10 cellular contexts compared by ENCODE assay signal in genomic region chr9:136225366-136225747, GRCh38. TPM values are rescaled to one million over a fixed set of nuclear protein-coding genes. Genes with fewer than 3 reads are reported as not detected.
A peak's percentile ranks its signal among the peaks of the same experiment; 100 is the strongest.
DNase-seq lines count a peak whose midpoint lies in the region; ATAC-seq, FAIRE-seq and TF ChIP-seq lines count a peak whose summit lies in the region.
"Had no signal": no experiment of that assay in that cellular context is flagged by ENCODE, and none has a peak within 500 bp of the region (broad histone marks: within the 10 kb centered on the region; RNA-seq: fewer than 3 reads in every experiment).

No MANE protein-coding gene starts in this region.

- peak; percentile 38 for ATAC-seq in HG03066 (IDR thresholded peaks at IDR 0.05; ENCODE audit: low read depth, unreplicated experiment)
- no peak for ATAC-seq in psoas muscle
- ATAC-seq in HG02884 (IDR thresholded peaks at IDR 0.05; ENCODE audit: unreplicated experiment) = no peak

- no peaks in the 10 kb centered on the region for H3K4me1 ChIP-seq in psoas muscle
- H3K4me1 ChIP-seq: tibial nerve had no signal

- H3K9me3 Mint-ChIP-seq in activated CD4-positive, alpha-beta memory T cell treated with anti-CD3 and anti-CD28 coated beads, Interleukin-2, amount 10 ng/mL, durations not matched to agents 7 days and 5 days = no peaks in the 10 kb centered on the region
- H3K9me3 Mint-ChIP-seq: T-helper 1 cell treated with Interleukin-12 subunit alpha and Interleukin-12 subunit beta and Interleukin-4 antibody, amounts not matched to agents 30 μg/mL and 1 μg/mL, for 36 hours had no signal

- no peaks in the 10 kb centered on the region for H3K9me3 ChIP-seq in psoas muscle
- H3K9me3 ChIP-seq: tibial nerve had no signal

- H3K4me1 Mint-ChIP-seq in activated CD4-positive, alpha-beta memory T cell treated with anti-CD3 and anti-CD28 coated beads, Interleukin-2, amount 10 ng/mL, durations not matched to agents 7 days and 5 days = peaks cover 36% of the 10 kb centered on the region

- no peak for FAIRE-seq in GM19239 (lab: Jason Lieb, UNC)

- DNase-seq in GM19239 (ENCODE audit: insufficient read length, low spot score) (peak; percentile 77), superior temporal gyrus (ENCODE audit: extremely low spot score) (no peak), psoas muscle (no peak), NOMO-1 treated with dmso at 0.1 percent for 144 hours (lab: John Stamatoyannopoulos, UW; ENCODE audit: unreplicated experiment) (no peak)
- peak; percentile 43 for DNase-seq in activated CD4-positive, alpha-beta memory T cell treated with anti-CD3 and anti-CD28 coated beads, Interleukin-2, amount 10 ng/mL, durations not matched to agents 7 days and 5 days

- peaks cover 0 to 43% of the 10 kb centered on the region in 2 donors for H3K36me3 ChIP-seq in psoas muscle (ENCODE audit: insufficient read depth in 1 of 2, low read depth in 1 of 2)

- intact Hi-C loops in psoas muscle (cut with DNase I) = no loop called here

- no peak for TF ChIP-seq CTCF in psoas muscle (IDR thresholded peaks at IDR 0.05)

- POLR2A ChIA-PET in activated CD4-positive, alpha-beta memory T cell treated with anti-CD3 and anti-CD28 coated beads, Interleukin-2, amount 10 ng/mL, durations not matched to agents 7 days and 5 days (lab: Charles Lee) = no interaction called here

- H3K27ac Mint-ChIP-seq in activated CD4-positive, alpha-beta memory T cell treated with anti-CD3 and anti-CD28 coated beads, Interleukin-2, amount 10 ng/mL, durations not matched to agents 7 days and 5 days = peak overlapping the region; percentile 85
- H3K27ac Mint-ChIP-seq: T-helper 1 cell treated with Interleukin-12 subunit alpha and Interleukin-12 subunit beta and Interleukin-4 antibody, amounts not matched to agents 30 μg/mL and 1 μg/mL, for 36 hours had no signal

- CTCF ChIA-PET in activated CD4-positive, alpha-beta memory T cell treated with anti-CD3 and anti-CD28 coated beads, Interleukin-2, amount 10 ng/mL, durations not matched to agents 7 days and 5 days (lab: Charles Lee) = interaction anchor here (0.6 to 2.0 kb wide), 5 partner anchors 10 to 136 kb away, joined by 3 to 4 read pairs (median 4); no protein-coding TSS in a partner anchor

- WGBS in psoas muscle, 3 donors = 84 to 89% (median 87%) methylated on average over 19 of the region's 19 CpGs

- peak overlapping the region; percentile 1; the same call in 1 of the 2 replicates for H3K4me3 ChIP-seq in GM08714 (ENCODE audit: low read length)
- no peak overlapping the region for H3K4me3 ChIP-seq in psoas muscle
- H3K4me3 ChIP-seq: tibial nerve had no signal

- no peaks in the 10 kb centered on the region for H3K27me3 ChIP-seq in psoas muscle (ENCODE audit: insufficient read depth in 3 of 3, low read length in 2 of 3)
- H3K27me3 ChIP-seq: tibial nerve had no signal

- peaks cover 22% of the 10 kb centered on the region for H3K36me3 Mint-ChIP-seq in activated CD4-positive, alpha-beta memory T cell treated with anti-CD3 and anti-CD28 coated beads, Interleukin-2, amount 10 ng/mL, durations not matched to agents 7 days and 5 days (ENCODE audit: low read depth)

- peak overlapping the region; percentile 48 for H3K4me3 Mint-ChIP-seq in activated CD4-positive, alpha-beta memory T cell treated with anti-CD3 and anti-CD28 coated beads, Interleukin-2, amount 10 ng/mL, durations not matched to agents 7 days and 5 days
- H3K4me3 Mint-ChIP-seq: T-helper 1 cell treated with Interleukin-12 subunit alpha and Interleukin-12 subunit beta and Interleukin-4 antibody, amounts not matched to agents 30 μg/mL and 1 μg/mL, for 36 hours had no signal

- H3K27me3 Mint-ChIP-seq in activated CD4-positive, alpha-beta memory T cell treated with anti-CD3 and anti-CD28 coated beads, Interleukin-2, amount 10 ng/mL, durations not matched to agents 7 days and 5 days = no peaks in the 10 kb centered on the region

- no peak overlapping the region for H3K27ac ChIP-seq in psoas muscle

RNA-seq across cellular contexts. Expression of gene QSOX2, which starts 20.3 kb away (rescaled TPM):
- total RNA-seq in activated CD4-positive, alpha-beta memory T cell treated with anti-CD3 and anti-CD28 coated beads, Interleukin-2, amount 10 ng/mL, durations not matched to agents 7 days and 5 days = 10 to 100 TPM; 12.4 to 13.4 TPM
- total RNA-seq in psoas muscle = 1 to 10 TPM; 3.8 to 6.7 (median 5.4) TPM
- 1 to 10 TPM; 3.6 to 7.5 (median 5.6) TPM for polyA plus RNA-seq in psoas muscle

RNA-seq across cellular contexts. Expression of gene LHX3, which starts 20.4 kb away (rescaled TPM):
- total RNA-seq in activated CD4-positive, alpha-beta memory T cell treated with anti-CD3 and anti-CD28 coated beads, Interleukin-2, amount 10 ng/mL, durations not matched to agents 7 days and 5 days = under 1 TPM in 1 of 2 experiments, not detected in 1; 0.08 TPM
- total RNA-seq in psoas muscle = not detected
- not detected for polyA plus RNA-seq in psoas muscle
- total RNA-seq: tibial nerve had no signal

Comparison
In these comparisons a context has a peak if more than half of its experiments do, and no peak if none do; other contexts are left out.
1. DNase-seq: peak in GM19239 (single experiment) and activated CD4-positive, alpha-beta memory T cell treated with anti-CD3 and anti-CD28 coated beads, Interleukin-2, amount 10 ng/mL, durations not matched to agents 7 days and 5 days (single experiment); none in superior temporal gyrus (single experiment), psoas muscle (0 of 2) and NOMO-1 treated with dmso at 0.1 percent for 144 hours (single experiment).